Comparison of ENCODE assay signal across 1 cellular context in genomic region chr1:180863158-180863775, GRCh38.
TF ChIP-seq lines count a peak whose summit lies in the region.

No MANE protein-coding gene starts in this region.

TF ChIP-seq in GM23338, 12 proteins besides CTCF, POLR2A, EP300 and RAD21 (continued from another document):
- TF ChIP-seq, protein P1, sequence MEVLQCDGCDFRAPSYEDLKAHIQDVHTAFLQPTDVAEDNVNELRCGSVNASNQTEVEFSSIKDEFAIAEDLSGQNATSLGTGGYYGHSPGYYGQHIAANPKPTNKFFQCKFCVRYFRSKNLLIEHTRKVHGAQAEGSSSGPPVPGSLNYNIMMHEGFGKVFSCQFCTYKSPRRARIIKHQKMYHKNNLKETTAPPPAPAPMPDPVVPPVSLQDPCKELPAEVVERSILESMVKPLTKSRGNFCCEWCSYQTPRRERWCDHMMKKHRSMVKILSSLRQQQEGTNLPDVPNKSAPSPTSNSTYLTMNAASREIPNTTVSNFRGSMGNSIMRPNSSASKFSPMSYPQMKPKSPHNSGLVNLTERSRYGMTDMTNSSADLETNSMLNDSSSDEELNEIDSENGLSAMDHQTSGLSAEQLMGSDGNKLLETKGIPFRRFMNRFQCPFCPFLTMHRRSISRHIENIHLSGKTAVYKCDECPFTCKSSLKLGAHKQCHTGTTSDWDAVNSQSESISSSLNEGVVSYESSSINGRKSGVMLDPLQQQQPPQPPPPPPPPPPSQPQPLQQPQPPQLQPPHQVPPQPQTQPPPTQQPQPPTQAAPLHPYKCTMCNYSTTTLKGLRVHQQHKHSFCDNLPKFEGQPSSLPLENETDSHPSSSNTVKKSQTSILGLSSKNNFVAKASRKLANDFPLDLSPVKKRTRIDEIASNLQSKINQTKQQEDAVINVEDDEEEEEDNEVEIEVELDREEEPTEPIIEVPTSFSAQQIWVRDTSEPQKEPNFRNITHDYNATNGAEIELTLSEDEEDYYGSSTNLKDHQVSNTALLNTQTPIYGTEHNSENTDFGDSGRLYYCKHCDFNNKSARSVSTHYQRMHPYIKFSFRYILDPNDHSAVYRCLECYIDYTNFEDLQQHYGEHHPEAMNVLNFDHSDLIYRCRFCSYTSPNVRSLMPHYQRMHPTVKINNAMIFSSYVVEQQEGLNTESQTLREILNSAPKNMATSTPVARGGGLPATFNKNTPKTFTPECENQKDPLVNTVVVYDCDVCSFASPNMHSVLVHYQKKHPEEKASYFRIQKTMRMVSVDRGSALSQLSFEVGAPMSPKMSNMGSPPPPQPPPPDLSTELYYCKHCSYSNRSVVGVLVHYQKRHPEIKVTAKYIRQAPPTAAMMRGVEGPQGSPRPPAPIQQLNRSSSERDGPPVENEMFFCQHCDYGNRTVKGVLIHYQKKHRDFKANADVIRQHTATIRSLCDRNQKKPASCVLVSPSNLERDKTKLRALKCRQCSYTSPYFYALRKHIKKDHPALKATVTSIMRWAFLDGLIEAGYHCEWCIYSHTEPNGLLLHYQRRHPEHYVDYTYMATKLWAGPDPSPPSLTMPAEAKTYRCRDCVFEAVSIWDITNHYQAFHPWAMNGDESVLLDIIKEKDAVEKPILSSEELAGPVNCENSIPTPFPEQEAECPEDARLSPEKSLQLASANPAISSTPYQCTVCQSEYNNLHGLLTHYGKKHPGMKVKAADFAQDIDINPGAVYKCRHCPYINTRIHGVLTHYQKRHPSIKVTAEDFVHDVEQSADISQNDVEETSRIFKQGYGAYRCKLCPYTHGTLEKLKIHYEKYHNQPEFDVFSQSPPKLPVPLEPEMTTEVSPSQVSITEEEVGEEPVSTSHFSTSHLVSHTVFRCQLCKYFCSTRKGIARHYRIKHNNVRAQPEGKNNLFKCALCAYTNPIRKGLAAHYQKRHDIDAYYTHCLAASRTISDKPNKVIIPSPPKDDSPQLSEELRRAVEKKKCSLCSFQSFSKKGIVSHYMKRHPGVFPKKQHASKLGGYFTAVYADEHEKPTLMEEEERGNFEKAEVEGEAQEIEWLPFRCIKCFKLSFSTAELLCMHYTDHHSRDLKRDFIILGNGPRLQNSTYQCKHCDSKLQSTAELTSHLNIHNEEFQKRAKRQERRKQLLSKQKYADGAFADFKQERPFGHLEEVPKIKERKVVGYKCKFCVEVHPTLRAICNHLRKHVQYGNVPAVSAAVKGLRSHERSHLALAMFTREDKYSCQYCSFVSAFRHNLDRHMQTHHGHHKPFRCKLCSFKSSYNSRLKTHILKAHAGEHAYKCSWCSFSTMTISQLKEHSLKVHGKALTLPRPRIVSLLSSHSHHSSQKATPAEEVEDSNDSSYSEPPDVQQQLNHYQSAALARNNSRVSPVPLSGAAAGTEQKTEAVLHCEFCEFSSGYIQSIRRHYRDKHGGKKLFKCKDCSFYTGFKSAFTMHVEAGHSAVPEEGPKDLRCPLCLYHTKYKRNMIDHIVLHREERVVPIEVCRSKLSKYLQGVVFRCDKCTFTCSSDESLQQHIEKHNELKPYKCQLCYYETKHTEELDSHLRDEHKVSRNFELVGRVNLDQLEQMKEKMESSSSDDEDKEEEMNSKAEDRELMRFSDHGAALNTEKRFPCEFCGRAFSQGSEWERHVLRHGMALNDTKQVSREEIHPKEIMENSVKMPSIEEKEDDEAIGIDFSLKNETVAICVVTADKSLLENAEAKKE (CRISPR knock-in tag; IDR thresholded peaks at IDR 0.05), result no peak
- TF ChIP-seq ZNF114 (CRISPR knock-in tag; IDR thresholded peaks at IDR 0.05) (no peak), NANOG (IDR thresholded peaks at IDR 0.05; ENCODE audit: borderline replicate concordance) (no peak), ETS1 (IDR thresholded peaks at IDR 0.05) (no peak), STAT1 (IDR thresholded peaks at IDR 0.05; ENCODE audit: unreplicated experiment) (no peak), EZH2phosphoT487 (IDR thresholded peaks at IDR 0.05; ENCODE audit: unreplicated experiment) (no peak), JUNB (IDR thresholded peaks at IDR 0.05; ENCODE audit: unreplicated experiment) (no peak), CREB1 (CRISPR knock-in tag; IDR thresholded peaks at IDR 0.05; ENCODE audit: low read depth) (no peak)
- TF ChIP-seq, protein P2, sequence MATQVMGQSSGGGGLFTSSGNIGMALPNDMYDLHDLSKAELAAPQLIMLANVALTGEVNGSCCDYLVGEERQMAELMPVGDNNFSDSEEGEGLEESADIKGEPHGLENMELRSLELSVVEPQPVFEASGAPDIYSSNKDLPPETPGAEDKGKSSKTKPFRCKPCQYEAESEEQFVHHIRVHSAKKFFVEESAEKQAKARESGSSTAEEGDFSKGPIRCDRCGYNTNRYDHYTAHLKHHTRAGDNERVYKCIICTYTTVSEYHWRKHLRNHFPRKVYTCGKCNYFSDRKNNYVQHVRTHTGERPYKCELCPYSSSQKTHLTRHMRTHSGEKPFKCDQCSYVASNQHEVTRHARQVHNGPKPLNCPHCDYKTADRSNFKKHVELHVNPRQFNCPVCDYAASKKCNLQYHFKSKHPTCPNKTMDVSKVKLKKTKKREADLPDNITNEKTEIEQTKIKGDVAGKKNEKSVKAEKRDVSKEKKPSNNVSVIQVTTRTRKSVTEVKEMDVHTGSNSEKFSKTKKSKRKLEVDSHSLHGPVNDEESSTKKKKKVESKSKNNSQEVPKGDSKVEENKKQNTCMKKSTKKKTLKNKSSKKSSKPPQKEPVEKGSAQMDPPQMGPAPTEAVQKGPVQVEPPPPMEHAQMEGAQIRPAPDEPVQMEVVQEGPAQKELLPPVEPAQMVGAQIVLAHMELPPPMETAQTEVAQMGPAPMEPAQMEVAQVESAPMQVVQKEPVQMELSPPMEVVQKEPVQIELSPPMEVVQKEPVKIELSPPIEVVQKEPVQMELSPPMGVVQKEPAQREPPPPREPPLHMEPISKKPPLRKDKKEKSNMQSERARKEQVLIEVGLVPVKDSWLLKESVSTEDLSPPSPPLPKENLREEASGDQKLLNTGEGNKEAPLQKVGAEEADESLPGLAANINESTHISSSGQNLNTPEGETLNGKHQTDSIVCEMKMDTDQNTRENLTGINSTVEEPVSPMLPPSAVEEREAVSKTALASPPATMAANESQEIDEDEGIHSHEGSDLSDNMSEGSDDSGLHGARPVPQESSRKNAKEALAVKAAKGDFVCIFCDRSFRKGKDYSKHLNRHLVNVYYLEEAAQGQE (IDR thresholded peaks at IDR 0.05; ENCODE audit: unreplicated experiment), result no peak
